8 cellular contexts compared by ENCODE assay signal in the genomic region with DNA sequence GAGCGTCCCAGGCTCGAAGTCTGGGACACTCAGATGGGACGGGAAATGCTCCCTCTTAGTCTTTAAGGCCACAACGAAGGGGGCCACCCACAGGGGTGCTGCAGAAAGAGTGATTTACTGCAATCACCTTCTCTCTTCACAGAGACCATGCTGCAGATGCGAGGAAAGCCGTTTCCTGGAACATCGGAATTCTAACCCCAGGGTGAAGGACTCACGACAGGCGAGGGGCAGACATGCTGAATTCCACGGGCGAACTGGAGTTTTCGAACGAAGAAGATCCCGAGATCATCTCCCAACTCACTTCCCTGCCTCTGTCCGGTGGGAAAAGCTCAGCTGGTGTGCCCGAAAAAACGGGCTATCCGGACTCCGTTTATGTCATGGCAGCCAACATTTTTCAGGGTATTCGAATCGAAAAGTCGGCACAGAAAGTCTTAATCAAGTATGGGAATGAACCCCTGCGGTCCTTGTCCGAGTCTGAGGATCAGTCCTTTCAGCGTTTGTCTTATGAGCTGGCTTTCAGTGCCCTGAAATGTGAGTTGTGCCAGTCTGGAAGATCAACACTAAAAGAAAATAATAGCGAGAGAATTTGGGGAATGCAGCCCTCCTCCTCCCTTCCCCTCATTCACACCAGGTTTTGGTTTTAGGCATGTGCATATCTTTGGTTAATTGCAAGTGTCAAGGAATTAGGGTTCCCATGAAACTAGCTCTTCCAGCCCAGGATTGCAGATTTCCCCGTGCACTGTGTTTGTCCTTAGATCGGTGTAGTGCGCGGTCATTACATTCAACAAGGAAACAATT. TPM values are rescaled to one million over a fixed set of nuclear protein-coding genes. Genes with fewer than 3 reads are reported as not detected.
DNase-seq lines count a peak whose midpoint lies in the region; ATAC-seq lines count a peak whose summit lies in the region.

No MANE protein-coding gene starts in this region.

- H3K9me3 Mint-ChIP-seq in activated CD4-positive, alpha-beta T cell treated with anti-CD3 and anti-CD28 coated beads, Interleukin-2, amount 10 ng/mL, durations not matched to agents 7 days and 5 days = no peaks in the 10 kb centered on the region
- no peaks in the 10 kb centered on the region for H3K9me3 Mint-ChIP-seq in activated naive CD8-positive, alpha-beta T cell (ENCODE audit: low read depth)
- peaks cover 0 to 4% of the 10 kb centered on the region in 2 donors for H3K9me3 Mint-ChIP-seq in stimulated activated naive CD8-positive, alpha-beta T cell treated with anti-CD3 and anti-CD28 coated beads, Interleukin-15, amount 100 ng/mL, for 72 hours

- peaks cover 2% of the 10 kb centered on the region for H3K36me3 Mint-ChIP-seq in activated CD4-positive, alpha-beta T cell treated with anti-CD3 and anti-CD28 coated beads, Interleukin-2, amount 10 ng/mL, durations not matched to agents 7 days and 5 days (ENCODE audit: low read depth)
- H3K36me3 Mint-ChIP-seq in activated naive CD8-positive, alpha-beta T cell = no peaks in the 10 kb centered on the region

- H3K27ac Mint-ChIP-seq in activated CD4-positive, alpha-beta T cell treated with anti-CD3 and anti-CD28 coated beads, Interleukin-2, amount 10 ng/mL, durations not matched to agents 7 days and 5 days = peak overlapping the region; percentile 19
- H3K27ac Mint-ChIP-seq in activated naive CD8-positive, alpha-beta T cell = no peak overlapping the region
- peak overlapping the region in 1 of 2 donors; percentile 92 for H3K27ac Mint-ChIP-seq in stimulated activated naive CD8-positive, alpha-beta T cell treated with anti-CD3 and anti-CD28 coated beads, Interleukin-15, amount 100 ng/mL, for 72 hours

- CTCF ChIA-PET in activated CD4-positive, alpha-beta T cell treated with anti-CD3 and anti-CD28 coated beads, Interleukin-2, amount 10 ng/mL, durations not matched to agents 7 days and 5 days (lab: Charles Lee) = interaction anchor here (1.1 to 2.3 kb wide), 3 partner anchors 10 to 116 kb away, joined by 3 to 6 read pairs (median 3); no protein-coding TSS in a partner anchor

- H3K4me3 Mint-ChIP-seq in activated CD4-positive, alpha-beta T cell treated with anti-CD3 and anti-CD28 coated beads, Interleukin-2, amount 10 ng/mL, durations not matched to agents 7 days and 5 days = peak overlapping the region; percentile 53
- peak overlapping the region; percentile 72 for H3K4me3 Mint-ChIP-seq in activated naive CD8-positive, alpha-beta T cell
- H3K4me3 Mint-ChIP-seq in stimulated activated naive CD8-positive, alpha-beta T cell treated with anti-CD3 and anti-CD28 coated beads, Interleukin-15, amount 100 ng/mL, for 72 hours = peak overlapping the region; percentile 79 to 80

- peak; percentile 52 for ATAC-seq in stimulated activated naive CD8-positive, alpha-beta T cell treated with anti-CD3 and anti-CD28 coated beads, Interleukin-15, amount 100 ng/mL, for 72 hours
- ATAC-seq in HG02884 (IDR thresholded peaks at IDR 0.05; ENCODE audit: unreplicated experiment) = no peak

- DNase-seq in activated CD4-positive, alpha-beta T cell treated with anti-CD3 and anti-CD28 coated beads, Interleukin-2, amount 10 ng/mL, durations not matched to agents 7 days and 5 days = no peak
- DNase-seq in activated CD4-positive, alpha-beta T cell treated with anti-CD3 and anti-CD28 coated beads, Interleukin-2, amount 50 U/mL, for 4 hours = no peak
- DNase-seq in iris pigment epithelial cell (ENCODE audit: low read depth) (peak; percentile 12), activated gamma-delta T cell (lab: John Stamatoyannopoulos, UW) (no peak)
- no peak for DNase-seq in stimulated activated naive CD8-positive, alpha-beta T cell treated with anti-CD3 and anti-CD28 coated beads, Interleukin-15, amount 100 ng/mL, for 72 hours
- no peak for DNase-seq in stimulated activated naive CD4-positive, alpha-beta T cell treated with Interleukin-2 at 50 U/mL for 16 hours (lab: John Stamatoyannopoulos, UW)

- H3K4me1 Mint-ChIP-seq in activated CD4-positive, alpha-beta T cell treated with anti-CD3 and anti-CD28 coated beads, Interleukin-2, amount 10 ng/mL, durations not matched to agents 7 days and 5 days = peaks cover 10% of the 10 kb centered on the region
- H3K4me1 Mint-ChIP-seq in activated naive CD8-positive, alpha-beta T cell (ENCODE audit: low read depth) = peaks cover 6% of the 10 kb centered on the region
- peaks cover 12% of the 10 kb centered on the region for H3K4me1 Mint-ChIP-seq in stimulated activated naive CD8-positive, alpha-beta T cell treated with anti-CD3 and anti-CD28 coated beads, Interleukin-15, amount 100 ng/mL, for 72 hours

- POLR2A ChIA-PET in activated CD4-positive, alpha-beta T cell treated with anti-CD3 and anti-CD28 coated beads, Interleukin-2, amount 10 ng/mL, durations not matched to agents 7 days and 5 days (lab: Charles Lee) = no interaction called here

- peaks cover 44% of the 10 kb centered on the region for H3K27me3 Mint-ChIP-seq in activated CD4-positive, alpha-beta T cell treated with anti-CD3 and anti-CD28 coated beads, Interleukin-2, amount 10 ng/mL, durations not matched to agents 7 days and 5 days
- peaks cover 15% of the 10 kb centered on the region for H3K27me3 Mint-ChIP-seq in activated naive CD8-positive, alpha-beta T cell
- peaks cover 57% of the 10 kb centered on the region for H3K27me3 Mint-ChIP-seq in stimulated activated naive CD8-positive, alpha-beta T cell treated with anti-CD3 and anti-CD28 coated beads, Interleukin-15, amount 100 ng/mL, for 72 hours

RNA-seq across cellular contexts. Expression of a gene that starts 0.9 kb away (rescaled TPM):
- total RNA-seq in activated CD4-positive, alpha-beta T cell treated with anti-CD3 and anti-CD28 coated beads, Interleukin-2, amount 10 ng/mL, durations not matched to agents 7 days and 5 days = not detected
